8 cellular contexts compared by ENCODE assay signal in the genomic region with DNA sequence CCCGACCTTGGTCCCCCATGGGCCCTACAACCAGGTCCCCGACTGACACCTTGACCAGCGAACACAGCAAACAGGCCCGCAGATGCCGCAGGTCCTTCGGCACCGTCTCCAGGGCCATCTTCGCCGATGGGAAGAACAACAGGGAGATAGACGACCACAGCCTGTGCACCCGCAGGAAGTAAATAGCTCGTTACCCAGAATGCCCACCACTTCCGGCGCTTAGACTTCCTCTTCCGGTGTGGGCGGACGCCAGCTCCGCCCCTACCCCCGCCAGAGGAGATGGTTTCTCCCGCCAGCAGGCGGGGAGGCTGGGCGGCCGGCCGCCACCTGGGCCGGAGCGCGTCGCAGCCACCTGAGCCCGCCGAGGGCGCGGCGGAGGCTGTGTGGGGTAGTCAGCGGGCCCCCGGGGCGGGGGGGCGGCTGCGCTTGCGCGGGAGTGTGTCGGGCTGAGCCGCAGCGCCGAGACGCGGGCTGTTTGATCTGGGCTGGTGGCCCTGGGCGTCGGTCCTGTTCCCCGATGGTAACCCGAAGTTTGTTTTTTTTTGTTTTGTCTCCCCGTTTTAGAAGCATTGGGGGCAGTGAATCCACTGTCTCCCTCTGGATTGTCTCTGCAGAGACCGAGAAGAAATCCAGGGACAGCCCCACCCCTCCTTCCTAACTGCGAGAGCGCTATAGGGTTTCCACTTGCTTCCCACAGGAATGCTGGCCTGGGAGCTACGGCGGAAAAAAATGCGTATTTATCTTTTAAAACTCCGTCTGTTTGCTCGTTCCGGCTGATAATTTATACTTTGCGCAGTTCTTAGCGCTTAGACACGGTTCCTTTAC. TPM values are rescaled to one million over a fixed set of nuclear protein-coding genes. Genes with fewer than 3 reads are reported as not detected.
A peak's percentile ranks its signal among the peaks of the same experiment; 100 is the strongest.
DNase-seq lines count a peak whose midpoint lies in the region; ATAC-seq, FAIRE-seq and TF ChIP-seq lines count a peak whose summit lies in the region.

TSS of gene SUPT4H1 (minus strand) at position 184 of the 825 bp plus-strand sequence. CDS start at position 118, 66 bp downstream.

- H3K27me3 Mint-ChIP-seq in mesothelial cell of epicardium (ENCODE audit: low read depth) = no peaks in the 10 kb centered on the region

- no peaks in the 10 kb centered on the region for H3K9me3 ChIP-seq in HUES48 (ENCODE audit: control insufficient read depth, insufficient read depth, low read length)

- no peaks in the 10 kb centered on the region; the same call in 1 of the 2 replicates for H3K27me3 ChIP-seq in HUES48 (ENCODE audit: control insufficient read depth, insufficient read depth, low read length)

- peak within 1 kb of the TSS; percentile 69 for H3K9ac ChIP-seq in HUES48 (ENCODE audit: low read depth, low read length)

- H3K36me3 Mint-ChIP-seq in mesothelial cell of epicardium = peaks cover 29% of the 10 kb centered on the region

- in situ Hi-C loops in endometrial microvascular endothelial cells (cut with HindIII; ENCODE audit: inconsistent ontology term, low pct_unique_long_range_greater_than_20kb, low sequenced_read_pairs) = no loop called here

- DNase-seq in D721Med (ENCODE audit: insufficient read length, low spot score) (peak; percentile 90), NOMO-1 treated with dmso at 0.1 percent for 144 hours (lab: John Stamatoyannopoulos, UW; ENCODE audit: unreplicated experiment) (peak; percentile 92), mesothelial cell of epicardium (ENCODE audit: low spot score in 2 of 2, unreplicated experiment in 2 of 2) (peak; percentile 85 to 90)
- peak; percentile 93 for DNase-seq in activated CD8-positive, alpha-beta memory T cell treated with anti-CD3 and anti-CD28 coated beads, Interleukin-2, amount 50 U/mL, for 48 hours
- peak; percentile 87 to 91 for DNase-seq in stimulated activated CD8-positive, alpha-beta memory T cell treated with anti-CD3 and anti-CD28 coated beads, Interleukin-15, amount 100 ng/mL, for 48 hours (ENCODE audit: low read depth in 2 of 2)

- peaks cover 30% of the 10 kb centered on the region for H3K36me3 ChIP-seq in HUES48 (ENCODE audit: control insufficient read depth, insufficient read depth, low read length)

- peak within 1 kb of the TSS; percentile 98 for H3K27ac Mint-ChIP-seq in mesothelial cell of epicardium

- peak; percentile 85 for ATAC-seq in GM21447 (IDR thresholded peaks at IDR 0.05; ENCODE audit: unreplicated experiment)

- peaks cover 7% of the 10 kb centered on the region for H3K4me1 ChIP-seq in HUES48 (ENCODE audit: control insufficient read depth, insufficient read depth, low read length)

- no peak for FAIRE-seq in D721Med (lab: Jason Lieb, UNC)

- TF ChIP-seq CTCF in D721Med (IDR thresholded peaks at IDR 0.05; ENCODE audit: insufficient read depth, missing control alignments) (no peak), mesothelial cell of epicardium (IDR thresholded peaks at IDR 0.05; ENCODE audit: unreplicated experiment) (no peak)

- peak within 1 kb of the TSS; percentile 86 for H3K27ac ChIP-seq in HUES48 (ENCODE audit: low read depth, low read length)

- peaks cover 20% of the 10 kb centered on the region for H3K4me1 Mint-ChIP-seq in mesothelial cell of epicardium

- no peaks in the 10 kb centered on the region for H3K9me3 Mint-ChIP-seq in mesothelial cell of epicardium

- peak within 1 kb of the TSS; percentile 100 for H3K4me3 Mint-ChIP-seq in mesothelial cell of epicardium

- peak within 1 kb of the TSS; percentile 84 for H3K4me3 ChIP-seq in HUES48 (ENCODE audit: low read depth, low read length)

RNA-seq across cellular contexts. Expression of gene SUPT4H1, which starts in this region (rescaled TPM):
- total RNA-seq in endometrial microvascular endothelial cells (ENCODE audit: inconsistent ontology term) = 54.6 TPM
- 76.8 to 90.7 TPM (median 86.6 TPM) in 3 replicates for total RNA-seq in mesothelial cell of epicardium

Comparison
In these comparisons a context has a peak if more than half of its experiments do, and no peak if none do; other contexts are left out.
1. Peak in every context shown above with its lines: DNase-seq, ATAC-seq, H3K4me3 ChIP-seq and H3K27ac ChIP-seq.